Comparison of ENCODE assay signal across 23 cellular contexts in the genomic region with DNA sequence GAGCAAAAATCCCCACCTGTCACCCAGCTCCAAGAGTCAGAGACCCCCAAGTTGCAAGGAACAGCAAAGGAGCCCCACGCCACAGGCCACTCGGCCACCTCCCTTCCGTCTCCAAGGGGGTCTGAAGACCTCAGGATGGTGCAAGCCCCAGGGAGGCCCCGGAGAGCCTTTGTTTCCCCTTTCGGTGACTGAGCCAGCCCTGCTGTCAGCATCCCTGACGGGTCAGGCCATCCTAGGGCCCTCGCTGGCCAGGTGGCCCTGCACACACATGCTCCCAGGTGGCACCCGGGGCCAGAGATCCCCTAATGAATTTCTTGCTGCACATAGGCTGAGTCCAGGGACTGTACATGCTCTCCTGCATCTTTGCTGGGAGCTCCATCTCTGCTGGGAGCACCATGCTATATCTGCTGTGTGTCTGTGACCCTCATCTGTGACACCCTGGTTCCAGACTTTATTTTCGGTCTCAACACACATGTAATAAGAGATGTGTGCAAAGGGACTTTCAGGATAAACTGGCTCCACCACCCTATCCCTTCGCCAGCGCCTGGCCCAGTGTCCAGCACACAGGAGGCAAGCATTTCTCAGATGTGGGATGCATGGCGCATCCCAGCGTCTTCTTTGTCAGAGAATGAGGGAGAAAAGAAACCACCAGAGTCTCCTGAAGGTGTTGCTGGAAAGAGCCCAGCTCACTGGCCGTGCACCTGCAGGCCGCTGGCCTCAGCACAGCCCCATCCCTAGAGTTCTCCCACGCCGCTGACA. TPM values are rescaled to one million over a fixed set of nuclear protein-coding genes. Genes with fewer than 3 reads are reported as not detected.
DNase-seq lines count a peak whose midpoint lies in the region; ATAC-seq and TF ChIP-seq lines count a peak whose summit lies in the region.
"Had no signal": no experiment of that assay in that cellular context is flagged by ENCODE, and none has a peak within 500 bp of the region (broad histone marks: within the 10 kb centered on the region; RNA-seq: fewer than 3 reads in every experiment).

No MANE protein-coding gene starts in this region.

- H3K9me3 ChIP-seq in BLaER1 treated with 17β-estradiol and CSF1 and Interleukin-3, amounts not matched to agents 10 nM and 100 nM (replicated peaks in 1 of 11) = peaks cover 0 to 5% (median 0%) of the 10 kb centered on the region in 11 experiments; a peak in 6 of 22 replicates
- H3K9me3 ChIP-seq in stomach = no peaks in the 10 kb centered on the region
- H3K9me3 ChIP-seq in body of pancreas = no peaks in the 10 kb centered on the region
- H3K9me3 ChIP-seq: gastrocnemius medialis, ovary had no signal

- H3K4me1 Mint-ChIP-seq in activated T-cell treated with anti-CD3 and anti-CD28 coated beads, Interleukin-2, amount 50 U/mL, for 24 hours (ENCODE audit: low read depth) = no peaks in the 10 kb centered on the region
- H3K4me1 Mint-ChIP-seq: CD4-positive, CD25-positive, alpha-beta regulatory T cell had no signal

- no peaks in the 10 kb centered on the region for H3K9me3 Mint-ChIP-seq in activated T-cell treated with anti-CD3 and anti-CD28 coated beads, Interleukin-2, amount 50 U/mL, for 24 hours
- H3K9me3 Mint-ChIP-seq: activated CD4-positive, alpha-beta T cell treated with anti-CD3 and anti-CD28 coated beads, Interleukin-2, amount 10 ng/mL, durations not matched to agents 7 days and 5 days; activated naive CD4-positive, alpha-beta T cell treated with anti-CD3 and anti-CD28 coated beads, Interleukin-2, amount 50 U/mL, for 24 hours; CD4-positive, CD25-positive, alpha-beta regulatory T cell had no signal

- intact Hi-C loops in stomach (cut with DNase I; ENCODE audit: low total_unique reads) (no loop called here), body of pancreas (cut with DNase I) (no loop called here)

- ATAC-seq in left lobe of liver = no peak
- no peak for ATAC-seq in body of pancreas
- ATAC-seq in GM21786 (IDR thresholded peaks at IDR 0.05; ENCODE audit: unreplicated experiment) = no peak
- ATAC-seq: left colon had no signal

- peaks cover 18 to 54% (median 51%) of the 10 kb centered on the region in 10 experiments for H3K4me1 ChIP-seq in BLaER1 treated with 17β-estradiol and CSF1 and Interleukin-3, amounts not matched to agents 10 nM and 100 nM
- H3K4me1 ChIP-seq in stomach = peaks cover 3 to 25% (median 13%) of the 10 kb centered on the region in 4 donors
- H3K4me1 ChIP-seq in body of pancreas = peaks cover 13% of the 10 kb centered on the region

- peaks cover 0 to 43% (median 0%) of the 10 kb centered on the region in 11 experiments; a peak in 6 of 22 replicates for H4K20me1 ChIP-seq in BLaER1 treated with 17β-estradiol and CSF1 and Interleukin-3, amounts not matched to agents 10 nM and 100 nM

- H3K27me3 ChIP-seq in BLaER1 treated with 17β-estradiol and CSF1 and Interleukin-3, amounts not matched to agents 10 nM and 100 nM = no peaks in the 10 kb centered on the region
- H3K27me3 ChIP-seq in H7 (ENCODE audit: control insufficient read depth, insufficient read depth, low read length) = no peaks in the 10 kb centered on the region
- H3K27me3 ChIP-seq in stomach = no peaks in the 10 kb centered on the region
- H3K27me3 ChIP-seq in body of pancreas = no peaks in the 10 kb centered on the region
- H3K27me3 ChIP-seq: gastrocnemius medialis, ovary had no signal

- TF ChIP-seq POLR2A in stomach (IDR thresholded peaks at IDR 0.05) (no peak), body of pancreas (IDR thresholded peaks at IDR 0.05) (no peak)

- H3K9ac ChIP-seq in BLaER1 treated with 17β-estradiol and CSF1 and Interleukin-3, amounts not matched to agents 10 nM and 100 nM = no peak overlapping the region

- H3K4me2 ChIP-seq in BLaER1 treated with 17β-estradiol and CSF1 and Interleukin-3, amounts not matched to agents 10 nM and 100 nM = peak overlapping the region; percentile 55 to 87 (median 76); a peak in 20 of 22 replicates
- H3K4me2 ChIP-seq: smooth muscle cell had no signal

- no peak for TF ChIP-seq EP300 in stomach (IDR thresholded peaks at IDR 0.05)

- WGBS in stomach, 5 donors = 87 to 94% (median 93%) methylated on average over 17 of the region's 17 CpGs
- WGBS in body of pancreas, 2 donors = 91 to 95% methylated on average over 10 to 17 of the region's 17 CpGs

- no peak for TF ChIP-seq CTCF in stomach (IDR thresholded peaks at IDR 0.05)
- no peak for TF ChIP-seq CTCF in body of pancreas (IDR thresholded peaks at IDR 0.05)

- no peak overlapping the region for H3K4me3 ChIP-seq in BLaER1 treated with 17β-estradiol and CSF1 and Interleukin-3, amounts not matched to agents 10 nM and 100 nM
- H3K4me3 ChIP-seq in H7 (ENCODE audit: insufficient read depth, low read depth, low read length) = no peak overlapping the region
- no peak overlapping the region for H3K4me3 ChIP-seq in stomach
- H3K4me3 ChIP-seq in body of pancreas = no peak overlapping the region
- H3K4me3 ChIP-seq: gastrocnemius medialis, ovary, smooth muscle cell had no signal

- no peak overlapping the region for H3K27ac ChIP-seq in BLaER1 treated with 17β-estradiol and CSF1 and Interleukin-3, amounts not matched to agents 10 nM and 100 nM
- H3K27ac ChIP-seq in stomach (no peak overlapping the region), body of pancreas (no peak overlapping the region)
- H3K27ac ChIP-seq: HL-60 had no signal

- no peaks in the 10 kb centered on the region for H3K27me3 Mint-ChIP-seq in activated T-cell treated with anti-CD3 and anti-CD28 coated beads, Interleukin-2, amount 50 U/mL, for 24 hours
- H3K27me3 Mint-ChIP-seq: activated CD4-positive, alpha-beta T cell treated with anti-CD3 and anti-CD28 coated beads, Interleukin-2, amount 10 ng/mL, durations not matched to agents 7 days and 5 days; activated naive CD4-positive, alpha-beta T cell treated with anti-CD3 and anti-CD28 coated beads, Interleukin-2, amount 50 U/mL, for 24 hours; CD4-positive, CD25-positive, alpha-beta regulatory T cell had no signal

- H3K27ac Mint-ChIP-seq in activated T-cell treated with anti-CD3 and anti-CD28 coated beads, Interleukin-2, amount 50 U/mL, for 24 hours = no peak overlapping the region
- H3K27ac Mint-ChIP-seq: activated CD4-positive, alpha-beta T cell treated with anti-CD3 and anti-CD28 coated beads, Interleukin-2, amount 10 ng/mL, durations not matched to agents 7 days and 5 days; activated naive CD4-positive, alpha-beta T cell treated with anti-CD3 and anti-CD28 coated beads, Interleukin-2, amount 50 U/mL, for 24 hours; CD4-positive, CD25-positive, alpha-beta regulatory T cell had no signal

- H3K4me3 Mint-ChIP-seq in activated T-cell treated with anti-CD3 and anti-CD28 coated beads, Interleukin-2, amount 50 U/mL, for 24 hours = no peak overlapping the region
- H3K4me3 Mint-ChIP-seq: activated CD4-positive, alpha-beta T cell treated with anti-CD3 and anti-CD28 coated beads, Interleukin-2, amount 10 ng/mL, durations not matched to agents 7 days and 5 days; activated naive CD4-positive, alpha-beta T cell treated with anti-CD3 and anti-CD28 coated beads, Interleukin-2, amount 50 U/mL, for 24 hours; CD4-positive, CD25-positive, alpha-beta regulatory T cell had no signal

- peaks cover 18% of the 10 kb centered on the region for H3K36me3 Mint-ChIP-seq in activated T-cell treated with anti-CD3 and anti-CD28 coated beads, Interleukin-2, amount 50 U/mL, for 24 hours (ENCODE audit: low read depth)

- peaks cover 6 to 22% (median 17%) of the 10 kb centered on the region in 11 experiments for H3K36me3 ChIP-seq in BLaER1 treated with 17β-estradiol and CSF1 and Interleukin-3, amounts not matched to agents 10 nM and 100 nM
- no peaks in the 10 kb centered on the region for H3K36me3 ChIP-seq in H7 (replicated peaks; ENCODE audit: control insufficient read depth, insufficient read depth, low read length)
- peaks cover 1 to 21% (median 21%) of the 10 kb centered on the region in 4 donors for H3K36me3 ChIP-seq in stomach
- H3K36me3 ChIP-seq in body of pancreas (replicated peaks in 1 of 2; ENCODE audit: insufficient read depth in 1 of 2, low read depth in 2 of 2) = peaks cover 0 to under 1% of the 10 kb centered on the region in 2 donors
- H3K36me3 ChIP-seq: ovary had no signal

- DNase-seq in H7 (peak; percentile 36), left lobe of liver (ENCODE audit: low spot score) (peak; percentile 43), stomach (peak; percentile 16), body of pancreas (no peak)
- no peak for DNase-seq in activated T-cell treated with anti-CD3 and anti-CD28 coated beads, Interleukin-2, amount 50 U/mL, for 24 hours
- DNase-seq: activated CD4-positive, alpha-beta T cell treated with anti-CD3 and anti-CD28 coated beads, Interleukin-2, amount 10 ng/mL, durations not matched to agents 7 days and 5 days; caudate nucleus; CD4-positive, CD25-positive, alpha-beta regulatory T cell; gastrocnemius medialis; left colon; mesendoderm; NCI-H510A treated with DMSO at 0.1 percent for 48 hours; SHP77; stimulated activated CD4-positive, alpha-beta T cell treated with anti-CD3 and anti-CD28 coated beads, Interleukin-1b, Interleukin-23, amount 100 ng/mL, for 48 hours; stimulated activated CD8-positive, alpha-beta memory T cell treated with anti-CD3 and anti-CD28 coated beads, Interleukin-4, amount 100 ng/mL, for 48 hours; SW 1271; T1000 had no signal

RNA-seq across cellular contexts. Expression of gene ADI1, which starts 27.4 kb away (rescaled TPM):
- total RNA-seq in H7 (2014; rRNA removed; shearing (Covaris generic)) = 19.8 and 21.0 TPM in 2 replicates
- total RNA-seq in left lobe of liver (297 TPM), stomach (10 to 100 TPM; 25.1 to 67.7 (median 56.2) TPM), body of pancreas (10 to 100 TPM; 18.8 to 22.3 TPM)
- polyA plus RNA-seq in stomach = 100 to 1,000 TPM in 2 of 3 donors, 10 to 100 TPM in 1; 78.3 to 124 (median 110) TPM

Comparison
In these comparisons a context has a peak if more than half of its experiments do, and no peak if none do; other contexts are left out.
1. DNase-seq: peak in H7 (single experiment), left lobe of liver (single experiment) and stomach (single experiment); none in body of pancreas (0 of 4) and activated T-cell treated with anti-CD3 and anti-CD28 coated beads, Interleukin-2, amount 50 U/mL, for 24 hours (single experiment).